8 cellular contexts compared by ENCODE assay signal in genomic region chr19:3062165-3063105, GRCh38. TPM values are rescaled to one million over a fixed set of nuclear protein-coding genes. Genes with fewer than 3 reads are reported as not detected.
DNase-seq lines count a peak whose midpoint lies in the region; ATAC-seq and TF ChIP-seq lines count a peak whose summit lies in the region.

A gene with protein sequence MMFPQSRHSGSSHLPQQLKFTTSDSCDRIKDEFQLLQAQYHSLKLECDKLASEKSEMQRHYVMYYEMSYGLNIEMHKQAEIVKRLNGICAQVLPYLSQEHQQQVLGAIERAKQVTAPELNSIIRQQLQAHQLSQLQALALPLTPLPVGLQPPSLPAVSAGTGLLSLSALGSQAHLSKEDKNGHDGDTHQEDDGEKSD (minus strand): TSS chr19:3062495. CDS start chr19:3062200, 295 bp downstream.

- POLR2A ChIA-PET in HCT116 (lab: Charles Lee) = interaction anchor here (0.6 kb wide), 1 partner anchor 10 kb away, joined by 4 read pairs; no protein-coding TSS in a partner anchor

- TF ChIP-seq RAD21 in HCT116 (IDR thresholded peaks at IDR 0.05; ENCODE audit: low read depth) = no peak

- peak within 1 kb of the TSS; percentile 80 for H3K4me2 ChIP-seq in HCT116 (ENCODE audit: low read length)

- H3K27me3 ChIP-seq in HCT116 (ENCODE audit: insufficient read depth, low read length) (no peaks in the 10 kb centered on the region), neuron (ENCODE audit: insufficient read depth, low read length) (peaks cover 4% of the 10 kb centered on the region)

- DNase-seq in Ammon's horn (ENCODE audit: low spot score) (peak; percentile 42), HCT116 (ENCODE audit: low read depth, low spot score) (no peak), OCI-M1 (lab: John Stamatoyannopoulos, UW) (peak; percentile 42), fibroblast of villous mesenchyme (ENCODE audit: low read depth) (peak; percentile 42)
- peak; percentile 66 for DNase-seq in activated T-helper 9 cell treated with anti-CD3 and anti-CD28 coated beads, Interleukin-2, amount 50 U/mL, for 16 hours (ENCODE audit: low read depth)

- H3K36me3 ChIP-seq in HCT116 (ENCODE audit: control insufficient read depth in 1 of 2, insufficient read depth in 2 of 2, low read length in 2 of 2) = peaks cover 9 to 15% of the 10 kb centered on the region in 2 experiments
- H3K36me3 ChIP-seq in neuron (ENCODE audit: insufficient read depth, low read length) = peaks cover 21% of the 10 kb centered on the region

- no TSS peak for BruUV-seq in HCT116 (replicated peaks; lab: Mats Ljungman, UMichigan)

- peak within 1 kb of the TSS; percentile 81 for H3K9ac ChIP-seq in HCT116 (ENCODE audit: low read length)

- CTCF ChIA-PET in HCT116 (lab: Charles Lee) = interaction anchor here (1.0 kb wide), 1 partner anchor 11 kb away, joined by 4 read pairs; no protein-coding TSS in a partner anchor

- RAD21 ChIA-PET in HCT116 (lab: Charles Lee; ENCODE audit: low non-redundant PET in 1 of 2, low total read pairs in 2 of 2, uncharacterized antibody in 2 of 2, unreplicated experiment in 2 of 2) = no interaction called here

- H3K4me1 ChIP-seq in HCT116 (ENCODE audit: control insufficient read depth in 1 of 2, insufficient read depth in 2 of 2, low read length in 2 of 2) (peaks cover 8 to 30% of the 10 kb centered on the region in 2 experiments), neuron (ENCODE audit: insufficient read depth, low read length) (peaks cover 8% of the 10 kb centered on the region)

- ATAC-seq in HCT116 (peak; percentile 65), HG03439 (IDR thresholded peaks at IDR 0.05; ENCODE audit: unreplicated experiment) (no peak)

- H3K4me3 ChIP-seq in HCT116 (replicated peaks in 1 of 2; ENCODE audit: low read depth in 1 of 2, low read length in 2 of 2) (peak within 1 kb of the TSS; percentile 72 to 80), fibroblast of villous mesenchyme (ENCODE audit: low read depth, low read length) (peak within 1 kb of the TSS; percentile 85), neuron (ENCODE audit: low read length) (peak within 1 kb of the TSS; percentile 64)

- no peaks in the 10 kb centered on the region for H3K9me3 ChIP-seq in HCT116 (ENCODE audit: control insufficient read depth in 1 of 2, insufficient read depth in 1 of 2, low read depth in 1 of 2, low read length in 2 of 2)
- no peaks in the 10 kb centered on the region for H3K9me3 ChIP-seq in neuron (ENCODE audit: low read length)

- intact Hi-C loops in HCT116 (cut with micrococcal nuclease) = no loop called here

- H2AFZ ChIP-seq in HCT116 (ENCODE audit: low read depth, low read length, poor library complexity, severe bottlenecking) (no peak within 1 kb of the TSS), neuron (ENCODE audit: low read depth, low read length) (no peak within 1 kb of the TSS)

- TF ChIP-seq CTCF in HCT116 (IDR thresholded peaks at IDR 0.05 in 2 of 3, conservative IDR thresholded peaks at IDR 0.05 in 1 of 3; ENCODE audit: borderline replicate concordance in 1 of 3, insufficient read depth in 1 of 3, low read depth in 2 of 3, low read length in 2 of 3) = no peak
- TF ChIP-seq CTCF in fibroblast of villous mesenchyme (IDR thresholded peaks at IDR 0.05; ENCODE audit: insufficient read depth, low read depth, low read length) = no peak

- H3K27ac ChIP-seq in HCT116 (ENCODE audit: low read depth, low read length) = peak within 1 kb of the TSS; percentile 91
- peak within 1 kb of the TSS; percentile 87 for H3K27ac ChIP-seq in temporal lobe (ENCODE audit: low read depth, low read length)

- no peaks in the 10 kb centered on the region for H4K20me1 ChIP-seq in HCT116 (ENCODE audit: insufficient read depth)

- TF ChIP-seq POLR2A in HCT116 (IDR thresholded peaks at IDR 0.05; ENCODE audit: borderline replicate concordance, extremely low read depth, insufficient read depth, insufficient read length) = no peak

- no peaks in the 10 kb centered on the region for H3K9me2 ChIP-seq in HCT116 (ENCODE audit: insufficient read depth)

- H3K79me2 ChIP-seq in HCT116 (ENCODE audit: insufficient read depth, low read length) = peaks cover 39% of the 10 kb centered on the region

TF ChIP-seq in HCT116, 20 proteins besides CTCF, POLR2A, EP300 and RAD21:
- TF ChIP-seq POLR2AphosphoS5 (IDR thresholded peaks at IDR 0.05; ENCODE audit: low read depth, low read length) (peak; percentile 55; the same call in 1 of the 2 replicates), YY1 (IDR thresholded peaks at IDR 0.05; ENCODE audit: extremely low read depth, insufficient replicate concordance, low read depth, low read length) (peak; percentile 67), SP1 (IDR thresholded peaks at IDR 0.05; ENCODE audit: low read depth) (no peak), TCF7L2 (IDR thresholded peaks at IDR 0.05; ENCODE audit: borderline replicate concordance, extremely low read depth, insufficient read depth, insufficient read length) (peak; percentile 30), EZH2phosphoT487 (IDR thresholded peaks at IDR 0.05; ENCODE audit: borderline replicate concordance) (no peak), ZFX (IDR thresholded peaks at IDR 0.05) (peak; percentile 47; the same call in 1 of the 2 replicates)

RNA-seq across cellular contexts. Expression of the gene that starts here (rescaled TPM):
- total RNA-seq in HCT116 (2021; ENCODE audit: unreplicated experiment) = 263 TPM
- 320 and 329 TPM in 2 replicates for polyA plus RNA-seq in HCT116 (2012)
- total RNA-seq in fibroblast of villous mesenchyme = 289 and 301 TPM in 2 replicates
- 103 TPM for total RNA-seq in temporal lobe
